Comparison of ENCODE assay signal across 24 cellular contexts in genomic region chr1:29623501-29623900, GRCh38.
"Had no signal": no experiment of that assay in that cellular context is flagged by ENCODE, and none has a peak within 500 bp of the region (broad histone marks: within the 10 kb centered on the region; RNA-seq: fewer than 3 reads in every experiment).

No MANE protein-coding gene starts in this region.

- H3K27ac ChIP-seq: brain microvascular endothelial cell, foreskin keratinocyte, gastrocnemius medialis, heart left ventricle had no signal

- H3K36me3 ChIP-seq: brain microvascular endothelial cell, gastrocnemius medialis, heart left ventricle had no signal

- H3K4me3 ChIP-seq: gastrocnemius medialis, heart left ventricle had no signal

- H3K27me3 ChIP-seq: brain microvascular endothelial cell had no signal

- H3K9me3 ChIP-seq: gastrocnemius medialis had no signal

- DNase-seq: activated CD4-positive, alpha-beta memory T cell treated with anti-CD3 and anti-CD28 coated beads for 36 hours; activated CD4-positive, alpha-beta T cell treated with anti-CD3 and anti-CD28 coated beads for 36 hours; activated CD4-positive, alpha-beta T cell treated with anti-CD3 and anti-CD28 coated beads, Interleukin-2, amount 10 ng/mL, durations not matched to agents 24 days and 14 days; activated CD4-positive, CD25-positive, alpha-beta regulatory T cell; activated CD4-positive, CD25-positive, alpha-beta regulatory T cell treated with anti-CD3 and anti-CD28 coated beads, Interleukin-2, amount 50 U/mL, for 72 hours; activated effector memory CD4-positive, alpha-beta T cell treated with Interleukin-2 at 50 U/mL for 16 hours; activated gamma-delta T cell treated with Interleukin-2 at 50 U/mL for 16 hours; activated naive CD4-positive, alpha-beta T cell treated with anti-CD3 and anti-CD28 coated beads, Interleukin-2, amount 50 U/mL, for 16 hours; activated naive CD4-positive, alpha-beta T cell treated with Interleukin-2 at 50 U/mL for 16 hours; activated T-cell treated with anti-CD3 and anti-CD28 coated beads for 4 hours; activated T-cell treated with anti-CD3 and anti-CD28 coated beads, Interleukin-2, amount 50 U/mL, for 4 hours; amniotic stem cell; anterior cingulate cortex; brain microvascular endothelial cell; effector memory CD4-positive, alpha-beta T cell; endodermal cell; foreskin keratinocyte; gastrocnemius medialis; glutamatergic neuron; heart left ventricle; T-helper 1 cell; T-helper 17 cell had no signal

- ATAC-seq: activated CD4-positive, alpha-beta T cell treated with anti-CD3 and anti-CD28 coated beads for 36 hours; activated CD8-positive, alpha-beta T cell treated with anti-CD3 and anti-CD28 coated beads, Interleukin-2, amount 10 ng/mL, durations not matched to agents 7 days and 5 days; activated T-cell treated with anti-CD3 and anti-CD28 coated beads, Interleukin-2, amount 50 U/mL, for 4 hours; activated T-helper 17 cell treated with anti-CD3 and anti-CD28 coated beads, Interleukin-2, amount 50 U/mL, for 72 hours; foreskin keratinocyte; gastrocnemius medialis; heart left ventricle; T-helper 17 cell had no signal

- H3K4me1 ChIP-seq: foreskin keratinocyte, gastrocnemius medialis, heart left ventricle had no signal
